Comparison of ENCODE assay signal across 1 cellular context in genomic region chr1:67759692-67760029, GRCh38.
TF ChIP-seq lines count a peak whose summit lies in the region.

No MANE protein-coding gene starts in this region.

TF ChIP-seq in HCT116, 20 proteins besides CTCF, POLR2A, EP300 and RAD21 (continued from another document):
- TF ChIP-seq SP1 (IDR thresholded peaks at IDR 0.05; ENCODE audit: low read depth) (no peak), SRF (IDR thresholded peaks at IDR 0.05; ENCODE audit: low read depth) (no peak), EZH2phosphoT487 (IDR thresholded peaks at IDR 0.05; ENCODE audit: borderline replicate concordance) (no peak), EZH2 (IDR thresholded peaks at IDR 0.05) (no peak), REST (IDR thresholded peaks at IDR 0.05; ENCODE audit: low read depth) (no peak), POLR2AphosphoS5 (IDR thresholded peaks at IDR 0.05; ENCODE audit: low read depth, low read length) (no peak), ATF3 (IDR thresholded peaks at IDR 0.05) (no peak)
